ENCODE assay signal across 29 cellular contexts in the genomic region with DNA sequence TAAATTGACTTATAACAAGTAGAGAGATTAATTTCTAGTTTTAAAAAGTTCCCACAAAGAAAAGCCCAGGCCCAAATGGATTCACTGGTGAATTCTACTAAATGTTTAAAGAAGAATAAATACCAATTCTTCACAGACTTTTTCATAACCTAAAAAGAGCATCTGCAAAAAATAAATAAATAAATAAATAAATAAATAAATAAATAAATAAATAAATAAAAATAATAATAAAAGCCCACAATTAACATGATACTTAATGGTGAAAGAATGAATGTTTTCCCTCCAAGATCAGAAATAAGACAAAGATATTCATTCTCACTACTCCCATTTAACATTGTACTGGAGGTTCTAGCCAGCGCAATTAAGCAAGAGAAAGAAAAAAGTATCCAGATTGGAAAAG.
"Had no signal": no experiment of that assay in that cellular context is flagged by ENCODE, and none has a peak within 500 bp of the region (broad histone marks: within the 10 kb centered on the region; RNA-seq: fewer than 3 reads in every experiment).

No MANE protein-coding gene starts in this region.

- H3K36me3 Mint-ChIP-seq: activated naive CD8-positive, alpha-beta T cell had no signal

- H3K27me3 ChIP-seq: brain microvascular endothelial cell, dorsolateral prefrontal cortex, esophagus muscularis mucosa, foreskin keratinocyte, gastroesophageal sphincter had no signal

- ATAC-seq: activated CD4-positive, CD25-positive, alpha-beta regulatory T cell treated with anti-CD3 and anti-CD28 coated beads, Interleukin-2, amount 50 U/mL, for 24 hours; activated CD8-positive, alpha-beta T cell treated with anti-CD3 and anti-CD28 coated beads for 36 hours; activated T-cell treated with anti-CD3 and anti-CD28 coated beads, Interleukin-2, amount 50 U/mL, for 4 hours; activated T-helper 17 cell treated with anti-CD3 and anti-CD28 coated beads, Interleukin-2, amount 50 U/mL, for 72 hours; foreskin keratinocyte; gastroesophageal sphincter had no signal

- H3K4me3 Mint-ChIP-seq: activated B cell treated with CpG ODN at 0.5 μM for 24 hours; activated CD8-positive, alpha-beta T cell treated with anti-CD3 and anti-CD28 coated beads for 36 hours; activated naive CD8-positive, alpha-beta T cell; activated T-cell treated with anti-CD3 and anti-CD28 coated beads, Interleukin-2, amount 50 U/mL, for 4 hours; activated T-helper 17 cell treated with anti-CD3 and anti-CD28 coated beads, Interleukin-2, amount 50 U/mL, for 72 hours; central memory CD8-positive, alpha-beta T cell; dendritic cell treated with granulocyte-macrophage colony-stimulating factor and Interleukin-4, amounts not matched to agents 40 ng/mL and 50 ng/mL, for 4 days had no signal

- H3K9me3 Mint-ChIP-seq: activated B cell treated with CpG ODN at 0.5 μM for 24 hours; activated CD8-positive, alpha-beta T cell treated with anti-CD3 and anti-CD28 coated beads for 36 hours; activated T-cell treated with anti-CD3 and anti-CD28 coated beads, Interleukin-2, amount 50 U/mL, for 4 hours; activated T-helper 17 cell treated with anti-CD3 and anti-CD28 coated beads, Interleukin-2, amount 50 U/mL, for 72 hours; central memory CD8-positive, alpha-beta T cell; dendritic cell treated with granulocyte-macrophage colony-stimulating factor and Interleukin-4, amounts not matched to agents 40 ng/mL and 50 ng/mL, for 4 days had no signal

- H3K27ac ChIP-seq: brain microvascular endothelial cell, coronary artery, dorsolateral prefrontal cortex, esophagus muscularis mucosa, foreskin keratinocyte, gastroesophageal sphincter had no signal

- FAIRE-seq: astrocyte, bronchial epithelial cell had no signal

- H3K9me3 ChIP-seq: esophagus muscularis mucosa, gastroesophageal sphincter had no signal

- H3K36me3 ChIP-seq: brain microvascular endothelial cell, esophagus muscularis mucosa, gastroesophageal sphincter had no signal

- H3K4me3 ChIP-seq: coronary artery, dorsolateral prefrontal cortex, esophagus muscularis mucosa, gastroesophageal sphincter had no signal

- DNase-seq: activated B cell treated with CpG ODN at 0.5 μM for 24 hours; activated CD4-positive, alpha-beta T cell treated with anti-CD3 and anti-CD28 coated beads for 48 hours; activated CD4-positive, alpha-beta T cell treated with anti-CD3 and anti-CD28 coated beads, Interleukin-2, amount 50 U/mL, for 1 hour; activated CD4-positive, alpha-beta T cell treated with anti-CD3 and anti-CD28 coated beads, Interleukin-2, amount 50 U/mL, for 48 hours; activated CD8-positive, alpha-beta memory T cell treated with anti-CD3 and anti-CD28 coated beads for 24 hours; activated CD8-positive, alpha-beta T cell treated with anti-CD3 and anti-CD28 coated beads for 36 hours; activated effector memory CD4-positive, alpha-beta T cell treated with Interleukin-2 at 50 U/mL for 16 hours; activated gamma-delta T cell treated with Interleukin-2 at 50 U/mL for 16 hours; activated naive CD4-positive, alpha-beta T cell treated with anti-CD3 and anti-CD28 coated beads, Interleukin-2, amount 50 U/mL, for 16 hours; activated naive CD4-positive, alpha-beta T cell treated with Interleukin-2 at 50 U/mL for 16 hours; activated T-cell treated with anti-CD3 and anti-CD28 coated beads, Interleukin-2, amount 50 U/mL, for 4 hours; amniotic stem cell; anterior cingulate cortex; brain microvascular endothelial cell; dorsolateral prefrontal cortex; effector memory CD4-positive, alpha-beta T cell; erythroblast; foreskin keratinocyte; T-helper 2 cell had no signal

- H3K4me1 Mint-ChIP-seq: activated B cell treated with CpG ODN at 0.5 μM for 24 hours; activated T-helper 17 cell treated with anti-CD3 and anti-CD28 coated beads, Interleukin-2, amount 50 U/mL, for 72 hours; central memory CD8-positive, alpha-beta T cell had no signal

- H3K27ac Mint-ChIP-seq: activated B cell treated with CpG ODN at 0.5 μM for 24 hours; activated CD8-positive, alpha-beta T cell treated with anti-CD3 and anti-CD28 coated beads for 36 hours; activated naive CD8-positive, alpha-beta T cell; activated T-helper 17 cell treated with anti-CD3 and anti-CD28 coated beads, Interleukin-2, amount 50 U/mL, for 72 hours; dendritic cell treated with granulocyte-macrophage colony-stimulating factor and Interleukin-4, amounts not matched to agents 40 ng/mL and 50 ng/mL, for 4 days had no signal
